16 cellular contexts compared by ENCODE assay signal in the genomic region with DNA sequence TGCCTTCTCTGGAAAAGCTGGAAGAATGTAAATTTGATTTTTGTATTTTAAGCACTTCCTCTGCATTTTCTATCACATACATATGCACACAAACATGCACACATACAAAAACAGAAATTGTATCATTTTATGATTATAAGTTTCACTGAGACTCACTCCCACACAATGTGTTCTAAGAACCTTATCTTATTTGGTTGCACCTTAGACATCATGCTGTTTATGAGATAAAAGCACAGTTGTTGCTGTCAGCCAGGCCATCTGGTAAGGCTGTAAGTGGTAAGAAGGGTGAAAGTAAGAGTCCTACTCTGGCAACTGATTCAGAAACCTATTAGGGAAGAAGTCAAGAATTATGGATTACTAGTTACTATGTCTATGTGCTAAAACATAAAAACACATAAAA.
DNase-seq lines count a peak whose midpoint lies in the region; ATAC-seq, FAIRE-seq and TF ChIP-seq lines count a peak whose summit lies in the region.
"Had no signal": no experiment of that assay in that cellular context is flagged by ENCODE, and none has a peak within 500 bp of the region (broad histone marks: within the 10 kb centered on the region; RNA-seq: fewer than 3 reads in every experiment).

No MANE protein-coding gene starts in this region.

- H3K9me3 ChIP-seq in K562 (replicated peaks; ENCODE audit: control insufficient read depth, insufficient read depth, low read depth, low read length): peaks cover 5% of the 10 kb centered on the region; the same call in 1 of the 2 replicates
- no peaks in the 10 kb centered on the region for H3K9me3 ChIP-seq in neural progenitor cell (ENCODE audit: low read depth)
- H3K9me3 ChIP-seq: BE2C, SJCRH30 had no signal

- H3K4me3 Mint-ChIP-seq in neural progenitor cell: no peak overlapping the region
- H3K4me3 Mint-ChIP-seq in activated T-helper 1 cell treated with anti-CD3 and anti-CD28 coated beads, Interleukin-12 subunit alpha, Interleukin-12 subunit beta, Interleukin-2, Interleukin-4 antibody, amounts not matched to agents 30 ng/mL and 10 ng/mL and 1 ng/mL, durations not matched to agents 14 hours and 24 hours and 36 hours: no peak overlapping the region

- H3K9ac ChIP-seq in K562 (ENCODE audit: insufficient read depth in 1 of 2, low read depth in 2 of 2, low read length in 2 of 2) (no peak overlapping the region), neural progenitor cell (no peak overlapping the region)

- H3K27ac ChIP-seq in K562 (ENCODE audit: extremely low read depth, low read depth, low read length) (peak overlapping the region; percentile 24; the same call in 2 of the 3 replicates), neural progenitor cell (no peak overlapping the region)
- H3K27ac ChIP-seq: SJCRH30 had no signal

- H3K36me3 Mint-ChIP-seq in neural progenitor cell: no peaks in the 10 kb centered on the region
- no peaks in the 10 kb centered on the region for H3K36me3 Mint-ChIP-seq in activated T-helper 1 cell treated with anti-CD3 and anti-CD28 coated beads, Interleukin-12 subunit alpha, Interleukin-12 subunit beta, Interleukin-2, Interleukin-4 antibody, amounts not matched to agents 30 ng/mL and 10 ng/mL and 1 ng/mL, durations not matched to agents 14 hours and 24 hours and 36 hours (ENCODE audit: low read depth)

- intact Hi-C loops in K562 (cut with micrococcal nuclease): loop anchor here (2.0 to 5.0 kb wide), 2 partner anchors 19 to 144 kb away; no protein-coding TSS in a partner anchor
- intact Hi-C loops in activated T-helper 1 cell treated with anti-CD3 and anti-CD28 coated beads, Interleukin-12 subunit alpha, Interleukin-12 subunit beta, Interleukin-2, Interleukin-4 antibody, amounts not matched to agents 30 ng/mL and 10 ng/mL and 1 ng/mL, durations not matched to agents 14 hours and 24 hours and 36 hours (cut with micrococcal nuclease): no loop called here

- peak; percentile 96 for TF ChIP-seq EP300 in K562 (IDR thresholded peaks at IDR 0.05; ENCODE audit: low read length)

- DNase-seq in NCI-H524 (lab: John Stamatoyannopoulos, UW): peak; percentile 24 to 68
- peak; percentile 81 for DNase-seq in OCI-M1 (lab: John Stamatoyannopoulos, UW)
- DNase-seq in K562 (ENCODE audit: extremely low read depth in 1 of 4, low spot score in 3 of 4): peak; percentile 67 to 89 (median 76)
- peak; percentile 4 for DNase-seq in neural progenitor cell (ENCODE audit: low spot score)
- DNase-seq in NCI-H2196 treated with DMSO at 0.1 percent for 48 hours (lab: John Stamatoyannopoulos, UW; ENCODE audit: unreplicated experiment): no peak
- no peak for DNase-seq in activated T-helper 1 cell treated with anti-CD3 and anti-CD28 coated beads, Interleukin-12 subunit alpha, Interleukin-12 subunit beta, Interleukin-2, Interleukin-4 antibody, amounts not matched to agents 30 ng/mL and 10 ng/mL and 1 ng/mL, durations not matched to agents 14 hours and 24 hours and 36 hours (ENCODE audit: low spot score)
- DNase-seq: BE2C, DMS79 treated with DMSO at 0.1 percent for 48 hours, H7, KG1, NCI-H1105, NCI-H2081, NCI-H2171, SJCRH30 had no signal

- H3K4me1 ChIP-seq in K562 (replicated peaks in 1 of 2; ENCODE audit: control insufficient read depth in 2 of 2, insufficient read depth in 2 of 2, low read length in 2 of 2) (peaks cover 0 to 7% of the 10 kb centered on the region in 2 experiments; a peak in 1 of 5 replicates), neural progenitor cell (peaks cover 5% of the 10 kb centered on the region)
- H3K4me1 ChIP-seq: BE2C, SJCRH30 had no signal

- ATAC-seq in K562 (peak; percentile 90), HG03565 (IDR thresholded peaks at IDR 0.05; ENCODE audit: unreplicated experiment) (no peak)
- ATAC-seq: GM12878 had no signal

- POLR2A ChIA-PET in K562 (lab: Yijun Ruan, JAX): interaction anchor here (1.9 kb wide), 1 partner anchor 18 kb away, joined by 7 read pairs; no protein-coding TSS in a partner anchor

- H3K79me2 ChIP-seq in K562 (ENCODE audit: control insufficient read depth, insufficient read depth, low read length): no peaks in the 10 kb centered on the region
- H3K79me2 ChIP-seq in neural progenitor cell (ENCODE audit: low read depth): no peaks in the 10 kb centered on the region

- H3K36me3 ChIP-seq in K562 (ENCODE audit: control insufficient read depth, insufficient read depth, low read length): no peaks in the 10 kb centered on the region
- no peaks in the 10 kb centered on the region for H3K36me3 ChIP-seq in neural progenitor cell
- H3K36me3 ChIP-seq: BE2C, SJCRH30 had no signal

- in situ Hi-C loops in K562 (cut with MboI): no loop called here

- H3K9me1 ChIP-seq in K562 (ENCODE audit: control insufficient read depth, insufficient read depth, low read length): no peaks in the 10 kb centered on the region

- no peaks in the 10 kb centered on the region for H4K20me1 ChIP-seq in K562 (replicated peaks; ENCODE audit: control insufficient read depth, insufficient read depth, low read length)
- H4K20me1 ChIP-seq in neural progenitor cell (ENCODE audit: low read depth): no peaks in the 10 kb centered on the region

- TF ChIP-seq CTCF in K562 (IDR thresholded peaks at IDR 0.05 in 2 of 3, conservative IDR thresholded peaks at IDR 0.05 in 1 of 3; ENCODE audit: insufficient read depth in 2 of 3, low read depth in 1 of 3, low read length in 3 of 3) (no peak), neural progenitor cell (IDR thresholded peaks at IDR 0.05) (no peak)

- peak overlapping the region; percentile 10 for H3K4me2 ChIP-seq in K562 (ENCODE audit: insufficient read depth, low read length)
- H3K4me2 ChIP-seq in neural progenitor cell: no peak overlapping the region

- peak in 1 of 2 experiments; percentile 26; a peak in 1 of 4 replicates for TF ChIP-seq RAD21 in K562 (CRISPR knock-in tag; conservative IDR thresholded peaks at IDR 0.05 in 1 of 2, IDR thresholded peaks at IDR 0.05 in 1 of 2)

- H3K4me3 ChIP-seq in K562 (no peak overlapping the region), neural progenitor cell (no peak overlapping the region)
- H3K4me3 ChIP-seq: GM12878, SJCRH30 had no signal

- H3K9me3 Mint-ChIP-seq in neural progenitor cell: no peaks in the 10 kb centered on the region
- no peaks in the 10 kb centered on the region for H3K9me3 Mint-ChIP-seq in activated T-helper 1 cell treated with anti-CD3 and anti-CD28 coated beads, Interleukin-12 subunit alpha, Interleukin-12 subunit beta, Interleukin-2, Interleukin-4 antibody, amounts not matched to agents 30 ng/mL and 10 ng/mL and 1 ng/mL, durations not matched to agents 14 hours and 24 hours and 36 hours

- H3K27me3 Mint-ChIP-seq in neural progenitor cell (ENCODE audit: insufficient read depth, low read depth): no peaks in the 10 kb centered on the region
- H3K27me3 Mint-ChIP-seq in activated T-helper 1 cell treated with anti-CD3 and anti-CD28 coated beads, Interleukin-12 subunit alpha, Interleukin-12 subunit beta, Interleukin-2, Interleukin-4 antibody, amounts not matched to agents 30 ng/mL and 10 ng/mL and 1 ng/mL, durations not matched to agents 14 hours and 24 hours and 36 hours (ENCODE audit: insufficient read depth): no peaks in the 10 kb centered on the region

- H2AFZ ChIP-seq in K562 (ENCODE audit: low read depth, low read length) (peak overlapping the region; percentile 21; the same call in 1 of the 2 replicates), neural progenitor cell (replicated peaks) (no peak overlapping the region)

- FAIRE-seq in K562 (lab: Jason Lieb, UNC): peak; percentile 90

- no peak for TF ChIP-seq POLR2A in K562 (conservative IDR thresholded peaks at IDR 0.05)

- CTCF ChIA-PET in K562 (lab: Yijun Ruan, JAX; ENCODE audit: low intra/inter-chr PET ratio): no interaction called here

- H3K27me3 ChIP-seq in K562 (ENCODE audit: control insufficient read depth in 2 of 2, insufficient read depth in 2 of 2, low read length in 2 of 2) (no peaks in the 10 kb centered on the region), neural progenitor cell (no peaks in the 10 kb centered on the region)
- H3K27me3 ChIP-seq: BE2C, SJCRH30 had no signal

- BruUV-seq in K562 (replicated peaks; lab: Mats Ljungman, UMichigan): no TSS peak

- no peak overlapping the region for H3K27ac Mint-ChIP-seq in neural progenitor cell
- H3K27ac Mint-ChIP-seq in activated T-helper 1 cell treated with anti-CD3 and anti-CD28 coated beads, Interleukin-12 subunit alpha, Interleukin-12 subunit beta, Interleukin-2, Interleukin-4 antibody, amounts not matched to agents 30 ng/mL and 10 ng/mL and 1 ng/mL, durations not matched to agents 14 hours and 24 hours and 36 hours: no peak overlapping the region

- H3K4me1 Mint-ChIP-seq in neural progenitor cell: no peaks in the 10 kb centered on the region
- no peaks in the 10 kb centered on the region for H3K4me1 Mint-ChIP-seq in activated T-helper 1 cell treated with anti-CD3 and anti-CD28 coated beads, Interleukin-12 subunit alpha, Interleukin-12 subunit beta, Interleukin-2, Interleukin-4 antibody, amounts not matched to agents 30 ng/mL and 10 ng/mL and 1 ng/mL, durations not matched to agents 14 hours and 24 hours and 36 hours (ENCODE audit: low read depth)

- H3F3A ChIP-seq in neural progenitor cell (ENCODE audit: low read depth): no peaks in the 10 kb centered on the region

TF ChIP-seq in K562, 482 proteins besides CTCF, POLR2A, EP300 and RAD21 (continues in another document):
- TF ChIP-seq, protein P1, sequence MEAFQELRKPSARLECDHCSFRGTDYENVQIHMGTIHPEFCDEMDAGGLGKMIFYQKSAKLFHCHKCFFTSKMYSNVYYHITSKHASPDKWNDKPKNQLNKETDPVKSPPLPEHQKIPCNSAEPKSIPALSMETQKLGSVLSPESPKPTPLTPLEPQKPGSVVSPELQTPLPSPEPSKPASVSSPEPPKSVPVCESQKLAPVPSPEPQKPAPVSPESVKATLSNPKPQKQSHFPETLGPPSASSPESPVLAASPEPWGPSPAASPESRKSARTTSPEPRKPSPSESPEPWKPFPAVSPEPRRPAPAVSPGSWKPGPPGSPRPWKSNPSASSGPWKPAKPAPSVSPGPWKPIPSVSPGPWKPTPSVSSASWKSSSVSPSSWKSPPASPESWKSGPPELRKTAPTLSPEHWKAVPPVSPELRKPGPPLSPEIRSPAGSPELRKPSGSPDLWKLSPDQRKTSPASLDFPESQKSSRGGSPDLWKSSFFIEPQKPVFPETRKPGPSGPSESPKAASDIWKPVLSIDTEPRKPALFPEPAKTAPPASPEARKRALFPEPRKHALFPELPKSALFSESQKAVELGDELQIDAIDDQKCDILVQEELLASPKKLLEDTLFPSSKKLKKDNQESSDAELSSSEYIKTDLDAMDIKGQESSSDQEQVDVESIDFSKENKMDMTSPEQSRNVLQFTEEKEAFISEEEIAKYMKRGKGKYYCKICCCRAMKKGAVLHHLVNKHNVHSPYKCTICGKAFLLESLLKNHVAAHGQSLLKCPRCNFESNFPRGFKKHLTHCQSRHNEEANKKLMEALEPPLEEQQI (IDR thresholded peaks at IDR 0.05): peak; percentile 96
- TF ChIP-seq ATF7 (IDR thresholded peaks at IDR 0.05) (peak; percentile 49), CBFA2T3 (IDR thresholded peaks at IDR 0.05) (peak; percentile 99), SMARCA4 (IDR thresholded peaks at IDR 0.05) (peak; percentile 97), FOXM1 (IDR thresholded peaks at IDR 0.05; ENCODE audit: low read depth) (peak; percentile 90), FOXM1 (CRISPR knock-in tag; IDR thresholded peaks at IDR 0.05; ENCODE audit: low read depth) (no peak)

Comparison
In these comparisons a context has a peak if more than half of its experiments do, and no peak if none do; other contexts are left out.
1. DNase-seq: peak in NCI-H524 (2 of 2), OCI-M1 (single experiment), K562 (4 of 4) and neural progenitor cell (single experiment); none in NCI-H2196 treated with DMSO at 0.1 percent for 48 hours (single experiment) and activated T-helper 1 cell treated with anti-CD3 and anti-CD28 coated beads, Interleukin-12 subunit alpha, Interleukin-12 subunit beta, Interleukin-2, Interleukin-4 antibody, amounts not matched to agents 30 ng/mL and 10 ng/mL and 1 ng/mL, durations not matched to agents 14 hours and 24 hours and 36 hours (single experiment).